9 cellular contexts compared by ENCODE assay signal in genomic region chr10:102280397-102281015, GRCh38. TPM values are rescaled to one million over a fixed set of nuclear protein-coding genes. Genes with fewer than 3 reads are reported as not detected.
DNase-seq lines count a peak whose midpoint lies in the region; ATAC-seq and TF ChIP-seq lines count a peak whose summit lies in the region.
"Had no signal": no experiment of that assay in that cellular context is flagged by ENCODE, and none has a peak within 500 bp of the region (broad histone marks: within the 10 kb centered on the region; RNA-seq: fewer than 3 reads in every experiment).

No MANE protein-coding gene starts in this region.

- no peak for TF ChIP-seq CTCF in neural crest cell (conservative IDR thresholded peaks at IDR 0.05)

- peaks cover 21% of the 10 kb centered on the region for H3K4me1 Mint-ChIP-seq in dendritic cell treated with granulocyte-macrophage colony-stimulating factor and Interleukin-4, amounts not matched to agents 40 ng/mL and 50 ng/mL, for 4 days (ENCODE audit: low read depth)
- H3K4me1 Mint-ChIP-seq in neural crest cell: peaks cover 23% of the 10 kb centered on the region

- no peaks in the 10 kb centered on the region for H3K27me3 Mint-ChIP-seq in dendritic cell treated with granulocyte-macrophage colony-stimulating factor and Interleukin-4, amounts not matched to agents 40 ng/mL and 50 ng/mL, for 4 days
- no peaks in the 10 kb centered on the region for H3K27me3 Mint-ChIP-seq in neural crest cell (ENCODE audit: low read depth)

- no peaks in the 10 kb centered on the region for H3K9me3 Mint-ChIP-seq in dendritic cell treated with granulocyte-macrophage colony-stimulating factor and Interleukin-4, amounts not matched to agents 40 ng/mL and 50 ng/mL, for 4 days
- no peaks in the 10 kb centered on the region for H3K9me3 Mint-ChIP-seq in neural crest cell

- DNase-seq in DMS153 treated with DMSO at 0.1 percent for 48 hours (lab: John Stamatoyannopoulos, UW; ENCODE audit: unreplicated experiment) (peak; percentile 66), NCI-H2227 treated with DMSO at 0.1 percent for 48 hours (lab: John Stamatoyannopoulos, UW) (peak; percentile 2), neural crest cell (ENCODE audit: low read depth, low spot score) (no peak), midbrain (lab: John Stamatoyannopoulos, UW) (no peak), NCI-H2196 (lab: John Stamatoyannopoulos, UW; ENCODE audit: unreplicated experiment) (no peak)
- DNase-seq in activated effector memory CD4-positive, alpha-beta T cell treated with anti-CD3 and anti-CD28 coated beads, Interleukin-2, amount 50 U/mL, for 16 hours: no peak
- DNase-seq: activated CD4-positive, CD25-positive, alpha-beta regulatory T cell treated with anti-CD3 and anti-CD28 coated beads, Interleukin-2, amount 50 U/mL, for 72 hours had no signal

- intact Hi-C loops in dendritic cell treated with granulocyte-macrophage colony-stimulating factor and Interleukin-4, amounts not matched to agents 40 ng/mL and 50 ng/mL, for 4 days (cut with micrococcal nuclease): no loop called here

- ATAC-seq in HG02642 (IDR thresholded peaks at IDR 0.05; ENCODE audit: poor library complexity, unreplicated experiment): no peak

- H3K27ac Mint-ChIP-seq in dendritic cell treated with granulocyte-macrophage colony-stimulating factor and Interleukin-4, amounts not matched to agents 40 ng/mL and 50 ng/mL, for 4 days: peak overlapping the region; percentile 1
- H3K27ac Mint-ChIP-seq in neural crest cell (ENCODE audit: unreplicated experiment): peak overlapping the region; percentile 59

- H3K4me3 Mint-ChIP-seq in dendritic cell treated with granulocyte-macrophage colony-stimulating factor and Interleukin-4, amounts not matched to agents 40 ng/mL and 50 ng/mL, for 4 days: no peak overlapping the region
- H3K4me3 Mint-ChIP-seq in neural crest cell: no peak overlapping the region

- peaks cover 11% of the 10 kb centered on the region for H3K36me3 Mint-ChIP-seq in dendritic cell treated with granulocyte-macrophage colony-stimulating factor and Interleukin-4, amounts not matched to agents 40 ng/mL and 50 ng/mL, for 4 days (ENCODE audit: low read depth)
- no peaks in the 10 kb centered on the region for H3K36me3 Mint-ChIP-seq in neural crest cell (ENCODE audit: low read depth)

RNA-seq across cellular contexts. Expression of gene GBF1, which starts 35.2 kb away (rescaled TPM):
- 43.2 and 44.7 TPM in 2 replicates for total RNA-seq in neural crest cell

RNA-seq across cellular contexts. Expression of gene PITX3, which starts 39.2 kb away (rescaled TPM):
- total RNA-seq in neural crest cell: not detected in 2 replicates

RNA-seq across cellular contexts. Expression of gene ELOVL3, which starts 54.4 kb away (rescaled TPM):
- 0.23 and 0.30 TPM in 2 replicates for total RNA-seq in neural crest cell

Comparison
In these comparisons a context has a peak if more than half of its experiments do, and no peak if none do; other contexts are left out.
1. DNase-seq: peak in DMS153 treated with DMSO at 0.1 percent for 48 hours (single experiment) and NCI-H2227 treated with DMSO at 0.1 percent for 48 hours (single experiment); none in neural crest cell (single experiment), midbrain (single experiment), activated effector memory CD4-positive, alpha-beta T cell treated with anti-CD3 and anti-CD28 coated beads, Interleukin-2, amount 50 U/mL, for 16 hours (single experiment) and NCI-H2196 (single experiment).